ENCODE assay signal across 1 cellular context in the genomic region with DNA sequence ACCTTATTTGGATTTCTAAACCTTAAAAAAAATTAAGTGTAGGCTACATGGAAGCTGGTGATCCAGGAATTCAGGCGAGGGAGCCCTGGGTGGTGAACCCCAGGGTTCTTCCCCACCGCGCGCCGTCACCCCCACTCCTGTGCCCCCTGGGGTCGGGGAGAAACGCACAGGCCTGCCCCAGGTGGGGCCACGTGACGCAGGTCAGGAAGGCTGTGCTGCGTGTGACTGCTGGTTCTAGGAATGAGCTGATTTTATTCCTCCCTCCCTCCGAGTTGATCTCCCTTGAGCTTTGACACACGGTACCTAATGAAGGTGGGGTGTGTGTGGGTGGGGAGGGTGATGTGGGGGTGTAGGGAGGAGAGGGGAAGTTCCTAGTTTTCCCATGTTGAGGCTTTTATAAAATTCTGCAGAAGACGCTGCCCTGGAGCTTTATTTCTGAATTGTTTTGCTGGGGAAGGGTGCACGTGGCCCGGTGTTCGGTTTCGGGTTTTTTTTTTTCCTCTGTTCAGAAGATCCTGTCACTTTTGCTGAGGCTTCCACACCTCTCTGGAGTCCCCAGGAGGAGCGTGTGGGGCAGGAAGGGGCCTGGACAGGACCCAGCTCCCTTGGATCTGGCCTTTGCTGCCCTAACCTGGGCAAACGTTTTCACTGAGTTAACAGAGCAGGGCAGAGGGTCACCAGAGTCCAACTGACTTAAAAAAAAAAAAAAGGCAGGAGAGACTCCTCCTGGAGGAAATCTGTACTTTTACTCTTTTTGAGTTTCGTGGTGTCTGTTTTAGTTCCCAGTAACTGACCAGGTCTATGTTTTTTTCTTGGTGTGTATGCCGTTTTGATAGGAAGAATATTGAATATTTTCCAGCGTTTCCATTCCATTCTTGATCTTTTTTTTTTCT.
TF ChIP-seq lines count a peak whose summit lies in the region.

No MANE protein-coding gene starts in this region.

TF ChIP-seq in K562, 482 proteins besides CTCF, POLR2A, EP300 and RAD21 (continued from another document and continues in another):
- TF ChIP-seq, protein P1, sequence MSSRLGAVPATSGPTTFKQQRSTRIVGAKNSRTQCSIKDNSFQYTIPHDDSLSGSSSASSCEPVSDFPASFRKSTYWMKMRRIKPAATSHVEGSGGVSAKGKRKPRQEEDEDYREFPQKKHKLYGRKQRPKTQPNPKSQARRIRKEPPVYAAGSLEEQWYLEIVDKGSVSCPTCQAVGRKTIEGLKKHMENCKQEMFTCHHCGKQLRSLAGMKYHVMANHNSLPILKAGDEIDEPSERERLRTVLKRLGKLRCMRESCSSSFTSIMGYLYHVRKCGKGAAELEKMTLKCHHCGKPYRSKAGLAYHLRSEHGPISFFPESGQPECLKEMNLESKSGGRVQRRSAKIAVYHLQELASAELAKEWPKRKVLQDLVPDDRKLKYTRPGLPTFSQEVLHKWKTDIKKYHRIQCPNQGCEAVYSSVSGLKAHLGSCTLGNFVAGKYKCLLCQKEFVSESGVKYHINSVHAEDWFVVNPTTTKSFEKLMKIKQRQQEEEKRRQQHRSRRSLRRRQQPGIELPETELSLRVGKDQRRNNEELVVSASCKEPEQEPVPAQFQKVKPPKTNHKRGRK (tag; IDR thresholded peaks at IDR 0.05), result peak; percentile 53; the same call in 1 of the 2 replicates
- peak; percentile 14; the same call in 1 of the 2 replicates for TF ChIP-seq MBD2 (IDR thresholded peaks at IDR 0.05; ENCODE audit: borderline replicate concordance, low read depth)
- no peak for TF ChIP-seq RB1 (IDR thresholded peaks at IDR 0.05; ENCODE audit: low read depth)
- TF ChIP-seq, protein P2, sequence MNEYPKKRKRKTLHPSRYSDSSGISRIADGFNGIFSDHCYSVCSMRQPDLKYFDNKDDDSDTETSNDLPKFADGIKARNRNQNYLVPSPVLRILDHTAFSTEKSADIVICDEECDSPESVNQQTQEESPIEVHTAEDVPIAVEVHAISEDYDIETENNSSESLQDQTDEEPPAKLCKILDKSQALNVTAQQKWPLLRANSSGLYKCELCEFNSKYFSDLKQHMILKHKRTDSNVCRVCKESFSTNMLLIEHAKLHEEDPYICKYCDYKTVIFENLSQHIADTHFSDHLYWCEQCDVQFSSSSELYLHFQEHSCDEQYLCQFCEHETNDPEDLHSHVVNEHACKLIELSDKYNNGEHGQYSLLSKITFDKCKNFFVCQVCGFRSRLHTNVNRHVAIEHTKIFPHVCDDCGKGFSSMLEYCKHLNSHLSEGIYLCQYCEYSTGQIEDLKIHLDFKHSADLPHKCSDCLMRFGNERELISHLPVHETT (CRISPR knock-in tag; conservative IDR thresholded peaks at IDR 0.05 in 1 of 2, IDR thresholded peaks at IDR 0.05 in 1 of 2), result peak in 1 of 2 experiments; percentile 61; a peak in 1 of 4 replicates
- TF ChIP-seq, protein P3, sequence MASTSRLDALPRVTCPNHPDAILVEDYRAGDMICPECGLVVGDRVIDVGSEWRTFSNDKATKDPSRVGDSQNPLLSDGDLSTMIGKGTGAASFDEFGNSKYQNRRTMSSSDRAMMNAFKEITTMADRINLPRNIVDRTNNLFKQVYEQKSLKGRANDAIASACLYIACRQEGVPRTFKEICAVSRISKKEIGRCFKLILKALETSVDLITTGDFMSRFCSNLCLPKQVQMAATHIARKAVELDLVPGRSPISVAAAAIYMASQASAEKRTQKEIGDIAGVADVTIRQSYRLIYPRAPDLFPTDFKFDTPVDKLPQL (IDR thresholded peaks at IDR 0.05; ENCODE audit: extremely low read depth, insufficient read length), result no peak
- peak; percentile 74 for TF ChIP-seq POLR2G (IDR thresholded peaks at IDR 0.05; ENCODE audit: low read depth, low read length)
- TF ChIP-seq, protein P4, sequence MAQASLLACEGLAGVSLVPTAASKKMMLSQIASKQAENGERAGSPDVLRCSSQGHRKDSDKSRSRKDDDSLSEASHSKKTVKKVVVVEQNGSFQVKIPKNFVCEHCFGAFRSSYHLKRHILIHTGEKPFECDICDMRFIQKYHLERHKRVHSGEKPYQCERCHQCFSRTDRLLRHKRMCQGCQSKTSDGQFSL (CRISPR knock-in tag; IDR thresholded peaks at IDR 0.05), result peak; percentile 87
- TF ChIP-seq, protein P4 (tag; IDR thresholded peaks at IDR 0.05), result no peak; a peak in 1 of 4 replicates
- peak; percentile 21; the same call in 1 of the 2 replicates for TF ChIP-seq CREB1 (IDR thresholded peaks at IDR 0.05)
- no peak for TF ChIP-seq CREB1 (CRISPR knock-in tag; IDR thresholded peaks at IDR 0.05)
- TF ChIP-seq, protein P5, sequence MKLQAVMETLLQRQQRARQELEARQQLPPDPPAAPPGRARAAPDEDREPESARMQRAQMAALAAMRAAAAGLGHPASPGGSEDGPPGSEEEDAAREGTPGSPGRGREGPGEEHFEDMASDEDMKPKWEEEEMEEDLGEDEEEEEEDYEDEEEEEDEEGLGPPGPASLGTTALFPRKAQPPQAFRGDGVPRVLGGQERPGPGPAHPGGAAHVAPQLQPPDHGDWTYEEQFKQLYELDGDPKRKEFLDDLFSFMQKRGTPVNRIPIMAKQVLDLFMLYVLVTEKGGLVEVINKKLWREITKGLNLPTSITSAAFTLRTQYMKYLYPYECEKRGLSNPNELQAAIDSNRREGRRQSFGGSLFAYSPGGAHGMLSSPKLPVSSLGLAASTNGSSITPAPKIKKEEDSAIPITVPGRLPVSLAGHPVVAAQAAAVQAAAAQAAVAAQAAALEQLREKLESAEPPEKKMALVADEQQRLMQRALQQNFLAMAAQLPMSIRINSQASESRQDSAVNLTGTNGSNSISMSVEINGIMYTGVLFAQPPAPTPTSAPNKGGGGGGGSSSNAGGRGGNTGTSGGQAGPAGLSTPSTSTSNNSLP (IDR thresholded peaks at IDR 0.05; ENCODE audit: borderline replicate concordance, low read depth, low read length), result peak; percentile 41; the same call in 1 of the 2 replicates
- no peak for TF ChIP-seq ZNF143 (CRISPR knock-in tag; IDR thresholded peaks at IDR 0.05)
- TF ChIP-seq RBM17 (IDR thresholded peaks at IDR 0.05; ENCODE audit: borderline replicate concordance, low read depth, low read length), result no peak
- TF ChIP-seq FOSL1 (tag; conservative IDR thresholded peaks at IDR 0.05), result 0 out of 2 replicates have a peak, but pooled peaks have one; percentile 9
- TF ChIP-seq, protein P6, sequence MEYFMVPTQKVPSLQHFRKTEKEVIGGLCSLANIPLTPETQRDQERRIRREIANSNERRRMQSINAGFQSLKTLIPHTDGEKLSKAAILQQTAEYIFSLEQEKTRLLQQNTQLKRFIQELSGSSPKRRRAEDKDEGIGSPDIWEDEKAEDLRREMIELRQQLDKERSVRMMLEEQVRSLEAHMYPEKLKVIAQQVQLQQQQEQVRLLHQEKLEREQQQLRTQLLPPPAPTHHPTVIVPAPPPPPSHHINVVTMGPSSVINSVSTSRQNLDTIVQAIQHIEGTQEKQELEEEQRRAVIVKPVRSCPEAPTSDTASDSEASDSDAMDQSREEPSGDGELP (CRISPR knock-in tag; IDR thresholded peaks at IDR 0.05; ENCODE audit: borderline replicate concordance), result peak; percentile 74
- TF ChIP-seq RBFOX2 (IDR thresholded peaks at IDR 0.05; ENCODE audit: low read depth, low read length), result peak; percentile 73
- peak; percentile 38; the same call in 1 of the 2 replicates for TF ChIP-seq SMARCA4 (IDR thresholded peaks at IDR 0.05)
- TF ChIP-seq SMC3 (conservative IDR thresholded peaks at IDR 0.05; ENCODE audit: insufficient read depth, low read depth, low read length), result 0 out of 2 replicates have a peak, but pooled peaks have one; percentile 3
- TF ChIP-seq NCOA1 (IDR thresholded peaks at IDR 0.05; ENCODE audit: low read depth), result no peak
- TF ChIP-seq ZNF384 (IDR thresholded peaks at IDR 0.05; ENCODE audit: low read depth, low read length), result peak; percentile 80
- TF ChIP-seq, protein P7, sequence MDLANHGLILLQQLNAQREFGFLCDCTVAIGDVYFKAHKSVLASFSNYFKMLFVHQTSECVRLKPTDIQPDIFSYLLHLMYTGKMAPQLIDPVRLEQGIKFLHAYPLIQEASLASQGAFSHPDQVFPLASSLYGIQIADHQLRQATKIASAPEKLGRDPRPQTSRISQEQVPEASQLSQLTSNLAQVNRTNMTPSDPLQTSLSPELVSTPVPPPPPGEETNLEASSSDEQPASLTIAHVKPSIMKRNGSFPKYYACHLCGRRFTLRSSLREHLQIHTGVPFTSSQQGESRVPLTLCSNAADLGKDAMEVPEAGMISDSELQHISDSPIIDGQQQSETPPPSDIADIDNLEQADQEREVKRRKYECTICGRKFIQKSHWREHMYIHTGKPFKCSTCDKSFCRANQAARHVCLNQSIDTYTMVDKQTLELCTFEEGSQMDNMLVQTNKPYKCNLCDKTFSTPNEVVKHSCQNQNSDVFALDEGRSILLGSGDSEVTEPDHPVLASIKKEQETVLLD (IDR thresholded peaks at IDR 0.05), result no peak
- 0 out of 2 replicates have a peak, but pooled peaks have one; percentile 8 for TF ChIP-seq ETV1 (tag; conservative IDR thresholded peaks at IDR 0.05; ENCODE audit: low read depth)
- TF ChIP-seq TAF1 (IDR thresholded peaks at IDR 0.05; ENCODE audit: control insufficient read depth, extremely low read depth, insufficient read depth, low read length, severe bottlenecking), result peak; percentile 47
- TF ChIP-seq, protein P8, sequence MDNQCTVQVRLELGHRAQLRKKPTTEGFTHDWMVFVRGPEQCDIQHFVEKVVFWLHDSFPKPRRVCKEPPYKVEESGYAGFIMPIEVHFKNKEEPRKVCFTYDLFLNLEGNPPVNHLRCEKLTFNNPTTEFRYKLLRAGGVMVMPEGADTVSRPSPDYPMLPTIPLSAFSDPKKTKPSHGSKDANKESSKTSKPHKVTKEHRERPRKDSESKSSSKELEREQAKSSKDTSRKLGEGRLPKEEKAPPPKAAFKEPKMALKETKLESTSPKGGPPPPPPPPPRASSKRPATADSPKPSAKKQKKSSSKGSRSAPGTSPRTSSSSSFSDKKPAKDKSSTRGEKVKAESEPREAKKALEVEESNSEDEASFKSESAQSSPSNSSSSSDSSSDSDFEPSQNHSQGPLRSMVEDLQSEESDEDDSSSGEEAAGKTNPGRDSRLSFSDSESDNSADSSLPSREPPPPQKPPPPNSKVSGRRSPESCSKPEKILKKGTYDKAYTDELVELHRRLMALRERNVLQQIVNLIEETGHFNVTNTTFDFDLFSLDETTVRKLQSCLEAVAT (IDR thresholded peaks at IDR 0.05), result peak in 1 of 2 experiments; percentile 34; a peak in 3 of 4 replicates
- peak; percentile 77; the same call in 1 of the 2 replicates for TF ChIP-seq HDAC2 (IDR thresholded peaks at IDR 0.05)
- peak; percentile 22 for TF ChIP-seq HMGN3 (IDR thresholded peaks at IDR 0.05; ENCODE audit: borderline replicate concordance, extremely low read depth, insufficient read length, low read depth, low read length)
- TF ChIP-seq, protein P9, sequence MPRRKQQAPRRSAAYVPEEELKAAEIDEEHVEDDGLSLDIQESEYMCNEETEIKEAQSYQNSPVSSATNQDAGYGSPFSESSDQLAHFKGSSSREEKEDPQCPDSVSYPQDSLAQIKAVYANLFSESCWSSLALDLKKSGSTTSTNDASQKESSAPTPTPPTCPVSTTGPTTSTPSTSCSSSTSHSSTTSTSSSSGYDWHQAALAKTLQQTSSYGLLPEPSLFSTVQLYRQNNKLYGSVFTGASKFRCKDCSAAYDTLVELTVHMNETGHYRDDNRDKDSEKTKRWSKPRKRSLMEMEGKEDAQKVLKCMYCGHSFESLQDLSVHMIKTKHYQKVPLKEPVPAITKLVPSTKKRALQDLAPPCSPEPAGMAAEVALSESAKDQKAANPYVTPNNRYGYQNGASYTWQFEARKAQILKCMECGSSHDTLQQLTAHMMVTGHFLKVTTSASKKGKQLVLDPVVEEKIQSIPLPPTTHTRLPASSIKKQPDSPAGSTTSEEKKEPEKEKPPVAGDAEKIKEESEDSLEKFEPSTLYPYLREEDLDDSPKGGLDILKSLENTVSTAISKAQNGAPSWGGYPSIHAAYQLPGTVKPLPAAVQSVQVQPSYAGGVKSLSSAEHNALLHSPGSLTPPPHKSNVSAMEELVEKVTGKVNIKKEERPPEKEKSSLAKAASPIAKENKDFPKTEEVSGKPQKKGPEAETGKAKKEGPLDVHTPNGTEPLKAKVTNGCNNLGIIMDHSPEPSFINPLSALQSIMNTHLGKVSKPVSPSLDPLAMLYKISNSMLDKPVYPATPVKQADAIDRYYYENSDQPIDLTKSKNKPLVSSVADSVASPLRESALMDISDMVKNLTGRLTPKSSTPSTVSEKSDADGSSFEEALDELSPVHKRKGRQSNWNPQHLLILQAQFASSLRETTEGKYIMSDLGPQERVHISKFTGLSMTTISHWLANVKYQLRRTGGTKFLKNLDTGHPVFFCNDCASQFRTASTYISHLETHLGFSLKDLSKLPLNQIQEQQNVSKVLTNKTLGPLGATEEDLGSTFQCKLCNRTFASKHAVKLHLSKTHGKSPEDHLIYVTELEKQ (CRISPR knock-in tag; IDR thresholded peaks at IDR 0.05), result no peak
- peak; percentile 14; the same call in 1 of the 2 replicates for TF ChIP-seq SMARCC2 (IDR thresholded peaks at IDR 0.05; ENCODE audit: low read depth)
- no peak for TF ChIP-seq ZNF830 (CRISPR knock-in tag; IDR thresholded peaks at IDR 0.05)
- peak in 1 of 3 experiments; percentile 31 for TF ChIP-seq YY1 (IDR thresholded peaks at IDR 0.05; ENCODE audit: borderline replicate concordance in 1 of 3, control insufficient read depth in 1 of 3, extremely low read depth in 1 of 3, insufficient read depth in 3 of 3, insufficient read length in 1 of 3, insufficient replicate concordance in 2 of 3, low read depth in 1 of 3, low read length in 2 of 3)
- TF ChIP-seq MAFK (IDR thresholded peaks at IDR 0.05; ENCODE audit: low read length), result no peak
